In the genomic region with DNA sequence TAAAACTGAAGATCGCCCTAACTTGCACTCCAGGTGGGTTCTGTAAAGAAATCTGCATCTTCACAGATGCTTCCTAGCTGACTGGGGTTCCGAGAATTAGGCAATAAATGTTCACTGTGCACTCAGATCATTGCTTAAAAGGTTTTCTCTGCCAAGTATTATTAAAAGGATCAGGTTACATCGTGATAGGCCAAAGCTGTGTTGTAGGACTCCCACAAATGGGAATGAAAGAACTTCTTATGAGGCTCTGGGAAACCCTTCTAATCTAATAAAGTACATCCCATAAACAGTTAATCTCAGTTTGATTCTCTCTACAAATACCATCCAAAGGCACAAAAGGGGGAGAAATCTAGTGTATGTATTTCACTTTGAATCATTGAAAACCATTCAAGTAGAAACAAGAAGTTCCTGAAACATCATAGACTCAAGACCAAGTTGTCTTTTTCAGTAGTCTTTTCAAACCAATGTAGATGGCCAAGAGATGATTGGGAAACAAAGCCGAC, we compare ENCODE assay signal across 16 cellular contexts. TPM values are rescaled to one million over a fixed set of nuclear protein-coding genes. Genes with fewer than 3 reads are reported as not detected.
DNase-seq lines count a peak whose midpoint lies in the region; ATAC-seq, FAIRE-seq and TF ChIP-seq lines count a peak whose summit lies in the region.
"Had no signal": no experiment of that assay in that cellular context is flagged by ENCODE, and none has a peak within 500 bp of the region (broad histone marks: within the 10 kb centered on the region; RNA-seq: fewer than 3 reads in every experiment).

No MANE protein-coding gene starts in this region.

- H3K9me3 ChIP-seq in HepG2 (ENCODE audit: low read length) (no peaks in the 10 kb centered on the region), right lobe of liver (no peaks in the 10 kb centered on the region)
- H3K9me3 ChIP-seq in CD8-positive, alpha-beta T cell (ENCODE audit: low read length), result no peaks in the 10 kb centered on the region
- H3K9me3 ChIP-seq: left ventricle myocardium inferior, sigmoid colon had no signal

- H3K9me3 Mint-ChIP-seq in activated T-helper 1 cell treated with anti-CD3 and anti-CD28 coated beads, Interleukin-12 subunit alpha, Interleukin-12 subunit beta, Interleukin-2, Interleukin-4 antibody, amounts not matched to agents 30 ng/mL and 10 ng/mL and 1 ng/mL, durations not matched to agents 14 hours and 24 hours and 36 hours, result no peaks in the 10 kb centered on the region
- H3K9me3 Mint-ChIP-seq in stimulated activated naive B cell treated with anti-CD40 and anti-IgM and Interleukin-4, amounts not matched to agents 10 μg/mL and 1 μg/mL and 100 μg/mL, for 72 hours, result no peaks in the 10 kb centered on the region
- no peaks in the 10 kb centered on the region for H3K9me3 Mint-ChIP-seq in activated CD8-positive, alpha-beta memory T cell treated with anti-CD3 and anti-CD28 coated beads, Interleukin-2, amount 10 ng/mL, durations not matched to agents 7 days and 5 days (ENCODE audit: low read depth)
- H3K9me3 Mint-ChIP-seq in CD8-positive, alpha-beta T cell, result no peaks in the 10 kb centered on the region
- H3K9me3 Mint-ChIP-seq: activated CD8-positive, alpha-beta T cell treated with anti-CD3 and anti-CD28 coated beads for 36 hours had no signal

- H2AFZ ChIP-seq in HepG2 (ENCODE audit: low read length), result no peak overlapping the region
- H2AFZ ChIP-seq: hepatocyte had no signal

- H3K4me1 ChIP-seq in HepG2 (ENCODE audit: insufficient read depth, low read length) (peaks cover 18% of the 10 kb centered on the region; the same call in 1 of the 2 replicates), right lobe of liver (peaks cover 0 to 18% (median 4%) of the 10 kb centered on the region in 4 donors)
- H3K4me1 ChIP-seq in CD8-positive, alpha-beta T cell (ENCODE audit: insufficient read depth, low read length), result peaks cover 26% of the 10 kb centered on the region

- TF ChIP-seq RAD21 in HepG2 (CRISPR knock-in tag; IDR thresholded peaks at IDR 0.05), result no peak

- TF ChIP-seq POLR2A in HepG2 (IDR thresholded peaks at IDR 0.05; ENCODE audit: insufficient read depth in 1 of 2, low read depth in 2 of 2, low read length in 2 of 2) (no peak), right lobe of liver (IDR thresholded peaks at IDR 0.05) (no peak)

- no peak for ATAC-seq in HepG2
- ATAC-seq in right lobe of liver, result no peak
- ATAC-seq in stimulated activated naive B cell treated with anti-CD40 and anti-IgM and Interleukin-4, amounts not matched to agents 10 μg/mL and 1 μg/mL and 100 μg/mL, for 72 hours (replicated peaks), result peak; percentile 49 to 66
- ATAC-seq in activated CD8-positive, alpha-beta memory T cell treated with anti-CD3 and anti-CD28 coated beads, Interleukin-2, amount 10 ng/mL, durations not matched to agents 7 days and 5 days, result no peak
- ATAC-seq in HG03469 (IDR thresholded peaks at IDR 0.05; ENCODE audit: unreplicated experiment), result no peak
- no peak for ATAC-seq in CD8-positive, alpha-beta T cell
- ATAC-seq: activated CD8-positive, alpha-beta T cell treated with anti-CD3 and anti-CD28 coated beads for 36 hours; naive thymus-derived CD8-positive, alpha-beta T cell had no signal

- no peak for TF ChIP-seq CTCF in HepG2 (CRISPR knock-in tag; IDR thresholded peaks at IDR 0.05)
- no peak for TF ChIP-seq CTCF in right lobe of liver (IDR thresholded peaks at IDR 0.05)
- TF ChIP-seq CTCF in CD8-positive, alpha-beta T cell (IDR thresholded peaks at IDR 0.05), result no peak

- peaks cover 0 to 10% of the 10 kb centered on the region in 2 experiments; a peak in 2 of 5 replicates for H3K36me3 ChIP-seq in HepG2 (replicated peaks in 1 of 2; ENCODE audit: control insufficient read depth in 1 of 2, insufficient read depth in 2 of 2, low read length in 2 of 2)
- H3K36me3 ChIP-seq in right lobe of liver, result peaks cover 0 to under 1% (median 0%) of the 10 kb centered on the region in 4 donors
- H3K36me3 ChIP-seq in CD8-positive, alpha-beta T cell (ENCODE audit: insufficient read depth, low read length), result no peaks in the 10 kb centered on the region
- H3K36me3 ChIP-seq: sigmoid colon had no signal

- H3K27ac Mint-ChIP-seq in activated T-helper 1 cell treated with anti-CD3 and anti-CD28 coated beads, Interleukin-12 subunit alpha, Interleukin-12 subunit beta, Interleukin-2, Interleukin-4 antibody, amounts not matched to agents 30 ng/mL and 10 ng/mL and 1 ng/mL, durations not matched to agents 14 hours and 24 hours and 36 hours, result no peak overlapping the region
- no peak overlapping the region for H3K27ac Mint-ChIP-seq in stimulated activated naive B cell treated with anti-CD40 and anti-IgM and Interleukin-4, amounts not matched to agents 10 μg/mL and 1 μg/mL and 100 μg/mL, for 72 hours
- H3K27ac Mint-ChIP-seq in activated CD8-positive, alpha-beta memory T cell treated with anti-CD3 and anti-CD28 coated beads, Interleukin-2, amount 10 ng/mL, durations not matched to agents 7 days and 5 days, result no peak overlapping the region
- no peak overlapping the region for H3K27ac Mint-ChIP-seq in CD8-positive, alpha-beta T cell
- H3K27ac Mint-ChIP-seq: activated CD8-positive, alpha-beta T cell treated with anti-CD3 and anti-CD28 coated beads for 36 hours; naive thymus-derived CD8-positive, alpha-beta T cell had no signal

- no peak overlapping the region for H3K9ac ChIP-seq in HepG2 (ENCODE audit: insufficient read depth, low read depth, low read length)

- H3K27me3 ChIP-seq in HepG2 (ENCODE audit: control insufficient read depth in 1 of 2, insufficient read depth in 2 of 2, low read length in 2 of 2) (peaks cover 3 to 50% of the 10 kb centered on the region in 2 experiments), right lobe of liver (peaks cover 5 to 38% of the 10 kb centered on the region in 2 donors)
- H3K27me3 ChIP-seq in CD8-positive, alpha-beta T cell (ENCODE audit: insufficient read depth, low read length), result peaks cover 38% of the 10 kb centered on the region

- POLR2A ChIA-PET in HepG2 (lab: Yijun Ruan, JAX), result no interaction called here
- POLR2A ChIA-PET in CD8-positive, alpha-beta T cell (lab: Charles Lee), result no interaction called here

- CTCF ChIA-PET in HepG2 (lab: Yijun Ruan, JAX; ENCODE audit: low intra/inter-chr PET ratio, low total read pairs), result no interaction called here
- CTCF ChIA-PET in activated CD8-positive, alpha-beta memory T cell treated with anti-CD3 and anti-CD28 coated beads, Interleukin-2, amount 10 ng/mL, durations not matched to agents 7 days and 5 days (lab: Charles Lee), result no interaction called here
- CTCF ChIA-PET in CD8-positive, alpha-beta T cell (lab: Charles Lee), result no interaction called here

- no peak overlapping the region for H3K4me2 ChIP-seq in HepG2 (ENCODE audit: low read depth, low read length)

- intact Hi-C loops in HepG2 (cut with micrococcal nuclease; ENCODE audit: unreplicated experiment) (no loop called here), right lobe of liver (cut with DNase I) (no loop called here)
- intact Hi-C loops in activated T-helper 1 cell treated with anti-CD3 and anti-CD28 coated beads, Interleukin-12 subunit alpha, Interleukin-12 subunit beta, Interleukin-2, Interleukin-4 antibody, amounts not matched to agents 30 ng/mL and 10 ng/mL and 1 ng/mL, durations not matched to agents 14 hours and 24 hours and 36 hours (cut with micrococcal nuclease), result loop anchor here (2.0 kb wide), 1 partner anchor 48 kb away; the partner anchor contains the start of gene OBI1
- intact Hi-C loops in CD8-positive, alpha-beta T cell (cut with DNase I, micrococcal nuclease), result no loop called here

- no peaks in the 10 kb centered on the region; the same call in 1 of the 2 replicates for H4K20me1 ChIP-seq in HepG2 (ENCODE audit: insufficient read depth, low read length)

- no peak overlapping the region for H3K4me3 ChIP-seq in HepG2 (replicated peaks in 1 of 3; ENCODE audit: insufficient read depth in 1 of 3, low read depth in 2 of 3, low read length in 3 of 3)
- H3K4me3 ChIP-seq in right lobe of liver, result no peak overlapping the region
- H3K4me3 ChIP-seq in CD8-positive, alpha-beta T cell (ENCODE audit: low read depth, low read length), result no peak overlapping the region
- H3K4me3 ChIP-seq: hepatocyte had no signal

- H3K4me1 Mint-ChIP-seq in activated T-helper 1 cell treated with anti-CD3 and anti-CD28 coated beads, Interleukin-12 subunit alpha, Interleukin-12 subunit beta, Interleukin-2, Interleukin-4 antibody, amounts not matched to agents 30 ng/mL and 10 ng/mL and 1 ng/mL, durations not matched to agents 14 hours and 24 hours and 36 hours (ENCODE audit: low read depth), result peaks cover 11% of the 10 kb centered on the region
- H3K4me1 Mint-ChIP-seq in stimulated activated naive B cell treated with anti-CD40 and anti-IgM and Interleukin-4, amounts not matched to agents 10 μg/mL and 1 μg/mL and 100 μg/mL, for 72 hours, result peaks cover 28 to 49% of the 10 kb centered on the region in 2 donors
- H3K4me1 Mint-ChIP-seq in activated CD8-positive, alpha-beta memory T cell treated with anti-CD3 and anti-CD28 coated beads, Interleukin-2, amount 10 ng/mL, durations not matched to agents 7 days and 5 days, result peaks cover 20% of the 10 kb centered on the region
- H3K4me1 Mint-ChIP-seq in CD8-positive, alpha-beta T cell (ENCODE audit: low read depth), result peaks cover 31% of the 10 kb centered on the region

- no TSS peak for BruUV-seq in HepG2 (replicated peaks; lab: Mats Ljungman, UMichigan)

- H3K27ac ChIP-seq in HepG2 (ENCODE audit: extremely low read length, insufficient read depth, low read length) (no peak overlapping the region), right lobe of liver (no peak overlapping the region)
- no peak overlapping the region for H3K27ac ChIP-seq in CD8-positive, alpha-beta T cell (ENCODE audit: low read depth, low read length)
- H3K27ac ChIP-seq: hepatocyte, left ventricle myocardium inferior, sigmoid colon had no signal

- DNase-seq in HepG2 (ENCODE audit: low spot score) (no peak), right lobe of liver (no peak), NAMALWA (ENCODE audit: low spot score) (peak; percentile 21)
- no peak for DNase-seq in activated T-helper 1 cell treated with anti-CD3 and anti-CD28 coated beads, Interleukin-12 subunit alpha, Interleukin-12 subunit beta, Interleukin-2, Interleukin-4 antibody, amounts not matched to agents 30 ng/mL and 10 ng/mL and 1 ng/mL, durations not matched to agents 14 hours and 24 hours and 36 hours (ENCODE audit: low spot score)
- DNase-seq in stimulated activated naive B cell treated with anti-CD40 and anti-IgM and Interleukin-4, amounts not matched to agents 10 μg/mL and 1 μg/mL and 100 μg/mL, for 72 hours, result no peak
- no peak for DNase-seq in activated CD8-positive, alpha-beta memory T cell treated with anti-CD3 and anti-CD28 coated beads, Interleukin-2, amount 10 ng/mL, durations not matched to agents 7 days and 5 days
- no peak for DNase-seq in CD8-positive, alpha-beta T cell
- DNase-seq: activated CD8-positive, alpha-beta T cell treated with anti-CD3 and anti-CD28 coated beads for 36 hours; activated naive CD4-positive, alpha-beta T cell treated with Interleukin-2 at 50 U/mL for 16 hours; caudate nucleus; left ventricle myocardium inferior; naive thymus-derived CD8-positive, alpha-beta T cell; sigmoid colon had no signal

- no peak for FAIRE-seq in HepG2 (lab: Jason Lieb, UNC)

- peaks cover 60% of the 10 kb centered on the region for H3K27me3 Mint-ChIP-seq in activated T-helper 1 cell treated with anti-CD3 and anti-CD28 coated beads, Interleukin-12 subunit alpha, Interleukin-12 subunit beta, Interleukin-2, Interleukin-4 antibody, amounts not matched to agents 30 ng/mL and 10 ng/mL and 1 ng/mL, durations not matched to agents 14 hours and 24 hours and 36 hours (ENCODE audit: insufficient read depth)
- H3K27me3 Mint-ChIP-seq in stimulated activated naive B cell treated with anti-CD40 and anti-IgM and Interleukin-4, amounts not matched to agents 10 μg/mL and 1 μg/mL and 100 μg/mL, for 72 hours, result peaks cover 53% of the 10 kb centered on the region in 2 donors
- H3K27me3 Mint-ChIP-seq in activated CD8-positive, alpha-beta memory T cell treated with anti-CD3 and anti-CD28 coated beads, Interleukin-2, amount 10 ng/mL, durations not matched to agents 7 days and 5 days, result peaks cover 64% of the 10 kb centered on the region
- H3K27me3 Mint-ChIP-seq in CD8-positive, alpha-beta T cell (ENCODE audit: low read depth), result peaks cover 45% of the 10 kb centered on the region

- in situ Hi-C loops in HepG2 (cut with HindIII; ENCODE audit: extremely low pct_ligation_motif_present, low pct_unique_long_range_greater_than_20kb), result no loop called here

- no peak for TF ChIP-seq EP300 in HepG2 (IDR thresholded peaks at IDR 0.05; ENCODE audit: low read depth in 2 of 2, low read length in 2 of 2)
- no peak for TF ChIP-seq EP300 in HepG2 (CRISPR knock-in tag; IDR thresholded peaks at IDR 0.05; ENCODE audit: borderline replicate concordance)

- H3K4me3 Mint-ChIP-seq in activated T-helper 1 cell treated with anti-CD3 and anti-CD28 coated beads, Interleukin-12 subunit alpha, Interleukin-12 subunit beta, Interleukin-2, Interleukin-4 antibody, amounts not matched to agents 30 ng/mL and 10 ng/mL and 1 ng/mL, durations not matched to agents 14 hours and 24 hours and 36 hours, result peak overlapping the region; percentile 1
- H3K4me3 Mint-ChIP-seq in stimulated activated naive B cell treated with anti-CD40 and anti-IgM and Interleukin-4, amounts not matched to agents 10 μg/mL and 1 μg/mL and 100 μg/mL, for 72 hours, result no peak overlapping the region
- no peak overlapping the region for H3K4me3 Mint-ChIP-seq in activated CD8-positive, alpha-beta memory T cell treated with anti-CD3 and anti-CD28 coated beads, Interleukin-2, amount 10 ng/mL, durations not matched to agents 7 days and 5 days
- H3K4me3 Mint-ChIP-seq in CD8-positive, alpha-beta T cell, result no peak overlapping the region
- H3K4me3 Mint-ChIP-seq: activated CD8-positive, alpha-beta T cell treated with anti-CD3 and anti-CD28 coated beads for 36 hours had no signal

- peaks cover 10% of the 10 kb centered on the region for H3K36me3 Mint-ChIP-seq in activated T-helper 1 cell treated with anti-CD3 and anti-CD28 coated beads, Interleukin-12 subunit alpha, Interleukin-12 subunit beta, Interleukin-2, Interleukin-4 antibody, amounts not matched to agents 30 ng/mL and 10 ng/mL and 1 ng/mL, durations not matched to agents 14 hours and 24 hours and 36 hours (ENCODE audit: low read depth)
- peaks cover 10 to 18% of the 10 kb centered on the region in 2 donors for H3K36me3 Mint-ChIP-seq in stimulated activated naive B cell treated with anti-CD40 and anti-IgM and Interleukin-4, amounts not matched to agents 10 μg/mL and 1 μg/mL and 100 μg/mL, for 72 hours
- peaks cover 10% of the 10 kb centered on the region for H3K36me3 Mint-ChIP-seq in activated CD8-positive, alpha-beta memory T cell treated with anti-CD3 and anti-CD28 coated beads, Interleukin-2, amount 10 ng/mL, durations not matched to agents 7 days and 5 days
- H3K36me3 Mint-ChIP-seq in CD8-positive, alpha-beta T cell, result peaks cover 10% of the 10 kb centered on the region

- WGBS in HepG2 (ENCODE audit: low lambda C conversion rate), result 29% methylated on average over 4 of the region's 4 CpGs
- WGBS in right lobe of liver (ENCODE audit: insufficient coverage, low coverage, low lambda C conversion rate, missing lambda C conversion rate), result 42% methylated on average over 4 of the region's 4 CpGs

- H3K79me2 ChIP-seq in HepG2 (ENCODE audit: insufficient read depth, low read length), result no peaks in the 10 kb centered on the region

RNA-seq across cellular contexts. Expression of gene POU4F1, which starts 7.1 kb away (rescaled TPM):
- 0.74 and 1.1 TPM in 2 replicates for total RNA-seq in HepG2 (2016; rRNA removed; fragmentation: Illumina TruSeq; extraction: Trizol)
- total RNA-seq in HepG2 (2016; cell fraction: cytosol; rRNA removed; fragmentation: Illumina TruSeq; extraction: Trizol; ENCODE audit: low read depth), result 0.10 TPM in 1 of 2 replicates, not detected in the other
- total RNA-seq in HepG2 (2016; cell fraction: insoluble cytoplasmic fraction; rRNA removed; fragmentation: Illumina TruSeq; extraction: Trizol), result 0.54 and 0.87 TPM in 2 replicates
- total RNA-seq in HepG2 (2016; cell fraction: membrane; rRNA removed; fragmentation: Illumina TruSeq; extraction: Trizol), result 0.34 and 0.41 TPM in 2 replicates
- 1.5 and 1.6 TPM in 2 replicates for total RNA-seq in HepG2 (2016; cell fraction: nucleus; rRNA removed; fragmentation: Illumina TruSeq; extraction: Trizol)
- polyA plus RNA-seq in HepG2 (2011; rRNA removed), result 1.0 and 1.3 TPM in 2 replicates
- polyA plus RNA-seq in HepG2 (2011; cell fraction: cytosol; rRNA removed), result 0.21 and 0.54 TPM in 2 replicates
- 4.2 and 5.2 TPM in 2 replicates for polyA plus RNA-seq in HepG2 (2011; cell fraction: nucleus; rRNA removed)
- 1.3 and 2.9 TPM in 2 replicates for polyA plus RNA-seq in HepG2 (2012)
- 0.05 and 0.07 TPM in 2 replicates for polyA plus RNA-seq in HepG2 (2016; cell fraction: cytosol; fragmentation: Illumina TruSeq; extraction: Trizol; ENCODE audit: low read depth)
- 0.76 and 0.91 TPM in 2 replicates for polyA plus RNA-seq in HepG2 (2016; cell fraction: insoluble cytoplasmic fraction; fragmentation: Illumina TruSeq; extraction: Trizol; ENCODE audit: low read depth)
- 0.16 and 0.19 TPM in 2 replicates for polyA plus RNA-seq in HepG2 (2016; cell fraction: membrane; fragmentation: Illumina TruSeq; extraction: Trizol; ENCODE audit: low read depth)
- 3.4 TPM in 2 replicates for polyA plus RNA-seq in HepG2 (2016; cell fraction: nucleus; fragmentation: Illumina TruSeq; extraction: Trizol; ENCODE audit: insufficient read depth, low read depth)
- 0.40 TPM in 1 of 2 replicates, not detected in the other for polyA minus RNA-seq in HepG2 (2011; rRNA and poly(A)+ RNA removed; ENCODE audit: low replicate concordance)
- polyA minus RNA-seq in HepG2 (2011; cell fraction: cytosol; rRNA and poly(A)+ RNA removed), result 0.40 and 0.44 TPM in 2 replicates
- 1.4 and 1.9 TPM in 2 replicates for polyA minus RNA-seq in HepG2 (2011; cell fraction: nucleus; rRNA and poly(A)+ RNA removed)
- under 1 TPM in 3 of 6 experiments, not detected in 3; 0.07 to 0.25 (median 0.19) TPM for total RNA-seq in right lobe of liver
- total RNA-seq in activated T-helper 1 cell treated with anti-CD3 and anti-CD28 coated beads, Interleukin-12 subunit alpha, Interleukin-12 subunit beta, Interleukin-2, Interleukin-4 antibody, amounts not matched to agents 30 ng/mL and 10 ng/mL and 1 ng/mL, durations not matched to agents 14 hours and 24 hours and 36 hours, result 0.23 and 0.29 TPM in 2 replicates
- total RNA-seq in activated CD8-positive, alpha-beta memory T cell treated with anti-CD3 and anti-CD28 coated beads, Interleukin-2, amount 10 ng/mL, durations not matched to agents 7 days and 5 days, result under 1 TPM; 0.18 to 0.23 TPM
- total RNA-seq in CD8-positive, alpha-beta T cell, result under 1 TPM; 0.05 to 0.08 TPM
- total RNA-seq: left ventricle myocardium inferior; naive thymus-derived CD8-positive, alpha-beta T cell; sigmoid colon had no signal
- polyA plus RNA-seq: BJ; naive thymus-derived CD8-positive, alpha-beta T cell had no signal

RNA-seq across cellular contexts. Expression of gene OBI1, which starts 48.5 kb away (rescaled TPM):
- 23.5 and 38.8 TPM in 2 replicates for total RNA-seq in HepG2 (2016; rRNA removed; fragmentation: Illumina TruSeq; extraction: Trizol)
- total RNA-seq in HepG2 (2016; cell fraction: cytosol; rRNA removed; fragmentation: Illumina TruSeq; extraction: Trizol; ENCODE audit: low read depth), result 6.4 and 7.1 TPM in 2 replicates
- total RNA-seq in HepG2 (2016; cell fraction: insoluble cytoplasmic fraction; rRNA removed; fragmentation: Illumina TruSeq; extraction: Trizol), result 23.2 and 39.3 TPM in 2 replicates
- total RNA-seq in HepG2 (2016; cell fraction: membrane; rRNA removed; fragmentation: Illumina TruSeq; extraction: Trizol), result 9.0 and 11.1 TPM in 2 replicates
- 20.1 and 20.2 TPM in 2 replicates for total RNA-seq in HepG2 (2016; cell fraction: nucleus; rRNA removed; fragmentation: Illumina TruSeq; extraction: Trizol)
- polyA plus RNA-seq in HepG2 (2011; rRNA removed), result 5.7 and 7.8 TPM in 2 replicates
- polyA plus RNA-seq in HepG2 (2011; cell fraction: cytosol; rRNA removed), result 2.3 and 4.1 TPM in 2 replicates
- 4.4 and 4.8 TPM in 2 replicates for polyA plus RNA-seq in HepG2 (2011; cell fraction: nucleus; rRNA removed)
- polyA plus RNA-seq in HepG2 (2012), result 7.6 and 13.1 TPM in 2 replicates
- polyA plus RNA-seq in HepG2 (2016; cell fraction: cytosol; fragmentation: Illumina TruSeq; extraction: Trizol; ENCODE audit: low read depth), result 0.52 and 0.69 TPM in 2 replicates
- 21.4 and 23.0 TPM in 2 replicates for polyA plus RNA-seq in HepG2 (2016; cell fraction: insoluble cytoplasmic fraction; fragmentation: Illumina TruSeq; extraction: Trizol; ENCODE audit: low read depth)
- 1.8 and 2.8 TPM in 2 replicates for polyA plus RNA-seq in HepG2 (2016; cell fraction: membrane; fragmentation: Illumina TruSeq; extraction: Trizol; ENCODE audit: low read depth)
- polyA plus RNA-seq in HepG2 (2016; cell fraction: nucleus; fragmentation: Illumina TruSeq; extraction: Trizol; ENCODE audit: insufficient read depth, low read depth), result 11.9 and 12.3 TPM in 2 replicates
- polyA minus RNA-seq in HepG2 (2011; rRNA and poly(A)+ RNA removed; ENCODE audit: low replicate concordance), result 11.9 and 14.5 TPM in 2 replicates
- 7.2 and 8.6 TPM in 2 replicates for polyA minus RNA-seq in HepG2 (2011; cell fraction: cytosol; rRNA and poly(A)+ RNA removed)
- 23.0 and 25.6 TPM in 2 replicates for polyA minus RNA-seq in HepG2 (2011; cell fraction: nucleus; rRNA and poly(A)+ RNA removed)
- total RNA-seq in right lobe of liver, result 1 to 10 TPM; 1.7 to 3.6 (median 2.8) TPM
- total RNA-seq in activated T-helper 1 cell treated with anti-CD3 and anti-CD28 coated beads, Interleukin-12 subunit alpha, Interleukin-12 subunit beta, Interleukin-2, Interleukin-4 antibody, amounts not matched to agents 30 ng/mL and 10 ng/mL and 1 ng/mL, durations not matched to agents 14 hours and 24 hours and 36 hours, result 20.0 and 21.1 TPM in 2 replicates
- total RNA-seq in activated CD8-positive, alpha-beta memory T cell treated with anti-CD3 and anti-CD28 coated beads, Interleukin-2, amount 10 ng/mL, durations not matched to agents 7 days and 5 days, result 10 to 100 TPM; 18.1 to 21.1 TPM
- total RNA-seq in CD8-positive, alpha-beta T cell, result 1 to 10 TPM; 3.5 to 4.0 TPM

Comparison
In these comparisons a context has a peak if more than half of its experiments do, and no peak if none do; other contexts are left out.
1. ATAC-seq: peak in stimulated activated naive B cell treated with anti-CD40 and anti-IgM and Interleukin-4, amounts not matched to agents 10 μg/mL and 1 μg/mL and 100 μg/mL, for 72 hours (2 of 2); none in HepG2 (single experiment), right lobe of liver (0 of 4), activated CD8-positive, alpha-beta memory T cell treated with anti-CD3 and anti-CD28 coated beads, Interleukin-2, amount 10 ng/mL, durations not matched to agents 7 days and 5 days (single experiment), HG03469 (single experiment) and CD8-positive, alpha-beta T cell (single experiment).